Comparison of ENCODE assay signal across 8 cellular contexts in genomic region chr2:117835990-117836760, GRCh38. TPM values are rescaled to one million over a fixed set of nuclear protein-coding genes. Genes with fewer than 3 reads are reported as not detected.
DNase-seq lines count a peak whose midpoint lies in the region; FAIRE-seq and TF ChIP-seq lines count a peak whose summit lies in the region.

No MANE protein-coding gene starts in this region.

- H3K4me3 ChIP-seq in GM08714 (ENCODE audit: low read length) (peak overlapping the region; percentile 1; the same call in 1 of the 2 replicates), HFF-Myc (replicated peaks; ENCODE audit: low read depth, low read length) (peak overlapping the region; percentile 31), H1 (ENCODE audit: extremely low read depth in 1 of 4, insufficient read depth in 2 of 4, low read depth in 3 of 4, low read length in 4 of 4) (peak overlapping the region; percentile 37 to 52 (median 42))

- no peak overlapping the region for H2BK15ac ChIP-seq in H1 (ENCODE audit: low read length)

- peaks cover 0 to 2% (median under 1%) of the 10 kb centered on the region in 4 experiments; a peak in 3 of 7 replicates for H3K4me1 ChIP-seq in H1 (replicated peaks in 1 of 4; ENCODE audit: control insufficient read depth in 3 of 4, insufficient read depth in 4 of 4, low read length in 3 of 4)

- no peak overlapping the region for H4K91ac ChIP-seq in H1 (replicated peaks; ENCODE audit: insufficient read length, low read length)

- no peak overlapping the region for H3K27ac ChIP-seq in H1 (ENCODE audit: low read depth, low read length)

- WGBS in H1 (ENCODE audit: extremely low coverage in 1 of 2, insufficient coverage in 1 of 2, insufficient read length in 1 of 2, insufficient replicate concordance in 2 of 2, low coverage in 1 of 2, low lambda C conversion rate in 2 of 2, missing lambda C conversion rate in 1 of 2), 2 experiments: 7% methylated on average over 52 of the region's 53 CpGs; no CpG with 5 or more reads in 1 of the 2 experiments

- peaks cover 0 to 18% (median 11%) of the 10 kb centered on the region in 4 experiments; a peak in 6 of 8 replicates for H3K36me3 ChIP-seq in H1 (ENCODE audit: control insufficient read depth in 2 of 4, insufficient read depth in 4 of 4, low read length in 3 of 4)

- POLR2A ChIA-PET in H1 (lab: Charles Lee; ENCODE audit: partially characterized antibody): interaction anchor here (1.1 to 1.8 kb wide), 5 partner anchors 13 to 167 kb away, joined by 4 to 5 read pairs (median 4); partner anchors contain the start of gene DDX18

- H3K4me2 ChIP-seq in H1 (ENCODE audit: insufficient read depth in 1 of 2, low read depth in 2 of 2, low read length in 2 of 2): peak overlapping the region; percentile 98 to 99

- no peak overlapping the region for H2AK5ac ChIP-seq in H1 (ENCODE audit: low read depth, low read length)

- peaks cover 0 to 4% (median 0%) of the 10 kb centered on the region in 4 experiments; a peak in 2 of 7 replicates for H3K27me3 ChIP-seq in H1 (replicated peaks in 1 of 4; ENCODE audit: control insufficient read depth in 3 of 4, extremely low read depth in 1 of 4, insufficient read depth in 3 of 4, low read length in 3 of 4)

- no peak overlapping the region for H3K4ac ChIP-seq in H1 (replicated peaks; ENCODE audit: insufficient read length, low read depth, low read length)

- TF ChIP-seq RAD21 in H1 (IDR thresholded peaks at IDR 0.05 in 1 of 2, conservative IDR thresholded peaks at IDR 0.05 in 1 of 2; ENCODE audit: low read depth in 2 of 2, low read length in 2 of 2): peak; percentile 72 to 85

- peak overlapping the region in 3 of 4 experiments; percentile 8 to 35 (median 9); a peak in 4 of 7 replicates for H3K9ac ChIP-seq in H1 (replicated peaks in 1 of 4; ENCODE audit: extremely low read depth in 1 of 4, low read depth in 3 of 4, low read length in 3 of 4)

- H3K14ac ChIP-seq in H1 (ENCODE audit: insufficient read length): no peak overlapping the region

- no peak overlapping the region; the same call in 1 of the 2 replicates for H3K18ac ChIP-seq in H1 (ENCODE audit: extremely low read depth, low read length)

- H2BK12ac ChIP-seq in H1 (ENCODE audit: low read depth, low read length): no peak overlapping the region

- no peaks in the 10 kb centered on the region; the same call in 1 of the 2 replicates for H3K79me1 ChIP-seq in H1 (ENCODE audit: low read depth, low read length)

- TF ChIP-seq CTCF in HFF-Myc (IDR thresholded peaks at IDR 0.05; ENCODE audit: low read depth, low read length, missing control alignments) (peak; percentile 94), H1 (IDR thresholded peaks at IDR 0.05; ENCODE audit: control extremely low read depth in 1 of 3, insufficient read depth in 1 of 3, low read depth in 1 of 3, low read length in 3 of 3) (peak; percentile 83 to 97 (median 89))

- H4K8ac ChIP-seq in H1 (ENCODE audit: extremely low read depth, insufficient read depth, low read length): peak overlapping the region; percentile 70; the same call in 1 of the 2 replicates

- H2AFZ ChIP-seq in H1 (ENCODE audit: low read length): no peak overlapping the region

- no peak overlapping the region for H2BK20ac ChIP-seq in H1 (ENCODE audit: low read length)

- peaks cover 4% of the 10 kb centered on the region; the same call in 1 of the 2 replicates for H3K23me2 ChIP-seq in H1 (ENCODE audit: low read depth, low read length)

- no peak overlapping the region for H3K23ac ChIP-seq in H1 (ENCODE audit: insufficient read length)

- no peak for FAIRE-seq in H1 (lab: Jason Lieb, UNC)

- no peak for TF ChIP-seq EP300 in H1 (IDR thresholded peaks at IDR 0.05; ENCODE audit: borderline replicate concordance in 1 of 2, low read depth in 2 of 2, low read length in 2 of 2)

- no peak overlapping the region for H4K5ac ChIP-seq in H1 (ENCODE audit: insufficient read length, low read depth, low read length)

- no peak overlapping the region for H2BK5ac ChIP-seq in H1 (ENCODE audit: low read depth, low read length)

- H2BK120ac ChIP-seq in H1 (replicated peaks; ENCODE audit: low read depth, low read length): no peak overlapping the region

- H4K20me1 ChIP-seq in H1 (replicated peaks in 1 of 2; ENCODE audit: control insufficient read depth in 1 of 2, insufficient read depth in 2 of 2, low read length in 2 of 2): peaks cover 2 to 11% of the 10 kb centered on the region in 2 experiments

- no peaks in the 10 kb centered on the region for H3K79me2 ChIP-seq in H1 (ENCODE audit: control insufficient read depth in 1 of 2, insufficient read depth in 2 of 2, low read length in 2 of 2)

- no peak overlapping the region for H3K56ac ChIP-seq in H1 (replicated peaks; ENCODE audit: insufficient read length, low read depth, low read length)

- no peaks in the 10 kb centered on the region for H3K9me3 ChIP-seq in H1 (ENCODE audit: insufficient read depth in 2 of 2, low read depth in 1 of 2, low read length in 1 of 2)

- DNase-seq in HFF-Myc (ENCODE audit: extremely low read depth, low read depth) (peak; percentile 36), NCI-H2107 (lab: John Stamatoyannopoulos, UW) (peak; percentile 51), H1 (ENCODE audit: low read depth in 1 of 2, low spot score in 2 of 2) (peak in 1 of 2 experiments; percentile 89), medulla oblongata (ENCODE audit: extremely low spot score) (peak; percentile 82), OCI-M2 (lab: John Stamatoyannopoulos, UW; ENCODE audit: unreplicated experiment) (no peak)
- DNase-seq in activated CD8-positive, alpha-beta memory T cell treated with anti-CD3 and anti-CD28 coated beads for 24 hours: peak; percentile 79
- DNase-seq in stimulated activated CD4-positive, alpha-beta T cell treated with anti-CD3 and anti-CD28 coated beads, TNF-alpha, amount 100 ng/mL, for 48 hours (ENCODE audit: low read depth in 3 of 3): peak; percentile 21 to 44 (median 33)

- TF ChIP-seq POLR2A in H1 (IDR thresholded peaks at IDR 0.05; ENCODE audit: control extremely low read depth in 1 of 2, low read depth in 2 of 2, low read length in 2 of 2): no peak

- CTCF ChIA-PET in H1 (lab: Charles Lee; ENCODE audit: partially characterized antibody): interaction anchor here (0.6 to 4.0 kb wide), 16 partner anchors 10 to 225 kb away, joined by 3 to 27 read pairs (median 6); no protein-coding TSS in a partner anchor

TF ChIP-seq in H1, 55 proteins besides CTCF, POLR2A, EP300 and RAD21 (continues in another document):
- TF ChIP-seq E2F6 (IDR thresholded peaks at IDR 0.05) (peak; percentile 86), SIN3A (conservative IDR thresholded peaks at IDR 0.05 in 1 of 2, IDR thresholded peaks at IDR 0.05 in 1 of 2; ENCODE audit: low read depth in 1 of 2, low read length in 2 of 2) (peak; percentile 87 to 98; a peak in 3 of 4 replicates), TAF7 (optimal IDR thresholded peaks at IDR 0.05; ENCODE audit: borderline replicate concordance, low read depth, low read length) (peak; percentile 23), GABPA (IDR thresholded peaks at IDR 0.05; ENCODE audit: borderline replicate concordance, insufficient read depth, low read length) (peak; percentile 18; the same call in 1 of the 2 replicates), MAX (IDR thresholded peaks at IDR 0.05) (peak; percentile 49), YY1 (IDR thresholded peaks at IDR 0.05; ENCODE audit: low read depth, low read length) (peak; percentile 44; the same call in 1 of the 2 replicates), SRF (IDR thresholded peaks at IDR 0.05; ENCODE audit: low read depth, low read length) (peak; percentile 32; the same call in 1 of the 2 replicates), NANOG (IDR thresholded peaks at IDR 0.05; ENCODE audit: insufficient read depth, low read depth, low read length, poor library complexity, severe bottlenecking) (peak; percentile 23), SAP30 (IDR thresholded peaks at IDR 0.05; ENCODE audit: insufficient read depth, insufficient replicate concordance, low read length) (peak; percentile 88), NRF1 (IDR thresholded peaks at IDR 0.05; ENCODE audit: low read depth, low read length) (no peak), KDM1A (IDR thresholded peaks at IDR 0.05; ENCODE audit: borderline replicate concordance, low read length) (no peak), HDAC2 (IDR thresholded peaks at IDR 0.05; ENCODE audit: borderline replicate concordance in 1 of 2, low read depth in 2 of 2, low read length in 2 of 2) (0 out of 4 replicates have a peak, but pooled peaks of 1 of the 2 experiments have one; percentile 65), BRCA1 (IDR thresholded peaks at IDR 0.05; ENCODE audit: low read depth, low read length) (no peak), FOSL1 (IDR thresholded peaks at IDR 0.05; ENCODE audit: insufficient read depth, low read depth, low read length) (no peak), SP1 (IDR thresholded peaks at IDR 0.05; ENCODE audit: low read depth, low read length) (no peak), TEAD4 (IDR thresholded peaks at IDR 0.05; ENCODE audit: low read depth, low read length) (no peak), BCL11A (IDR thresholded peaks at IDR 0.05; ENCODE audit: low read depth in 2 of 2, low read length in 2 of 2) (no peak), ATF3 (IDR thresholded peaks at IDR 0.05; ENCODE audit: insufficient read depth, low read depth, low read length) (0 out of 2 replicates have a peak, but pooled peaks have one; percentile 31)

RNA-seq across cellular contexts. Expression of gene DDX18, which starts 21.7 kb away (rescaled TPM):
- 111 and 119 TPM in 2 replicates for total RNA-seq in H1 (2021; fragmentation: NEBNext Ultra II Directional; extraction: Animal tissue kit (Norgen Biotek cat#: 25700))
- 21.2 and 31.3 TPM in 2 replicates for polyA plus RNA-seq in H1 (2011; rRNA removed)
- 47.3 TPM for polyA plus RNA-seq in H1 (2011; cell fraction: cytosol; rRNA removed)
- polyA plus RNA-seq in H1 (2011; cell fraction: nucleus; rRNA removed): 48.3 TPM
- polyA plus RNA-seq in H1 (2012, experiment 1 of 2): 62.6 to 111 TPM (median 75.6 TPM) in 4 replicates
- polyA plus RNA-seq in H1 (2012, experiment 2 of 2): 5.1 TPM
- polyA plus RNA-seq in H1 (2013, experiment 1 of 2): 105 TPM
- 106 TPM for polyA plus RNA-seq in H1 (2013, experiment 2 of 2)
- polyA minus RNA-seq in H1 (2011; rRNA and poly(A)+ RNA removed): 87.8 and 166 TPM in 2 replicates
- 28.3 TPM for polyA minus RNA-seq in H1 (2011; cell fraction: cytosol; rRNA and poly(A)+ RNA removed)
- polyA minus RNA-seq in H1 (2011; cell fraction: nucleus; rRNA and poly(A)+ RNA removed): 103 TPM
